In genomic region chr3:125147491-125147820, GRCh38 we compare ENCODE assay signal across 18 cellular contexts.
DNase-seq lines count a peak whose midpoint lies in the region; ATAC-seq, FAIRE-seq and TF ChIP-seq lines count a peak whose summit lies in the region.
"Had no signal": no experiment of that assay in that cellular context is flagged by ENCODE, and none has a peak within 500 bp of the region (broad histone marks: within the 10 kb centered on the region; RNA-seq: fewer than 3 reads in every experiment).

No MANE protein-coding gene starts in this region.

- no peak for ATAC-seq in activated B cell treated with CpG ODN at 0.5 μM for 24 hours (ENCODE audit: low read depth)
- no peak for ATAC-seq in HG02840 (IDR thresholded peaks at IDR 0.05; ENCODE audit: low FRiP score, unreplicated experiment)

- no peaks in the 10 kb centered on the region for H3K9me3 Mint-ChIP-seq in activated naive CD4-positive, alpha-beta T cell treated with anti-CD3 and anti-CD28 coated beads, Interleukin-2, amount 10 ng/mL, durations not matched to agents 7 days and 5 days
- H3K9me3 Mint-ChIP-seq in activated B cell treated with CpG ODN at 0.5 μM for 24 hours, result no peaks in the 10 kb centered on the region
- H3K9me3 Mint-ChIP-seq: activated naive CD4-positive, alpha-beta T cell treated with anti-CD3 and anti-CD28 coated beads for 36 hours; CD4-positive, alpha-beta memory T cell had no signal

- H3K4me1 ChIP-seq in liver (ENCODE audit: control insufficient read depth in 4 of 4, insufficient read depth in 4 of 4, low read length in 3 of 4) (peaks cover 0 to 13% (median 8%) of the 10 kb centered on the region in 4 donors), transverse colon (peaks cover 0 to 21% (median 0%) of the 10 kb centered on the region in 4 donors)
- H3K4me1 ChIP-seq: breast epithelium had no signal

- H3K9me3 ChIP-seq in liver (ENCODE audit: control insufficient read depth in 4 of 4, low read length in 3 of 4) (no peaks in the 10 kb centered on the region), transverse colon (no peaks in the 10 kb centered on the region)
- H3K9me3 ChIP-seq: breast epithelium, gastrocnemius medialis, tibial artery had no signal

- WGBS in liver, result 72% methylated on average over 6 of the region's 6 CpGs
- 79% methylated on average over 6 of the region's 6 CpGs; no CpG with 5 or more reads in 1 of the 2 donors for WGBS in transverse colon (ENCODE audit: low coverage in 1 of 2), 2 donors

- peaks cover 75% of the 10 kb centered on the region for H3K27me3 Mint-ChIP-seq in activated naive CD4-positive, alpha-beta T cell treated with anti-CD3 and anti-CD28 coated beads, Interleukin-2, amount 10 ng/mL, durations not matched to agents 7 days and 5 days
- H3K27me3 Mint-ChIP-seq in activated B cell treated with CpG ODN at 0.5 μM for 24 hours, result no peaks in the 10 kb centered on the region
- H3K27me3 Mint-ChIP-seq: CD4-positive, alpha-beta memory T cell had no signal

- TF ChIP-seq POLR2A in transverse colon (IDR thresholded peaks at IDR 0.05), result no peak

- TF ChIP-seq RAD21 in liver (IDR thresholded peaks at IDR 0.05), result no peak

- TF ChIP-seq CTCF in activated B cell treated with CpG ODN at 0.5 μM for 24 hours (IDR thresholded peaks at IDR 0.05) (no peak), liver (IDR thresholded peaks at IDR 0.05; ENCODE audit: low read depth, low read length, missing input control) (no peak), transverse colon (IDR thresholded peaks at IDR 0.05) (no peak)

- H3K27ac Mint-ChIP-seq in activated naive CD4-positive, alpha-beta T cell treated with anti-CD3 and anti-CD28 coated beads, Interleukin-2, amount 10 ng/mL, durations not matched to agents 7 days and 5 days, result peak overlapping the region; percentile 0
- H3K27ac Mint-ChIP-seq in activated B cell treated with CpG ODN at 0.5 μM for 24 hours, result peak overlapping the region; percentile 73
- H3K27ac Mint-ChIP-seq: activated naive CD4-positive, alpha-beta T cell treated with anti-CD3 and anti-CD28 coated beads for 36 hours; progenitor cell of endocrine pancreas had no signal

- POLR2A ChIA-PET in activated B cell treated with CpG ODN at 0.5 μM for 24 hours (lab: Charles Lee), result interaction anchor here (0.8 kb wide), 1 partner anchor 228 kb away, joined by 3 read pairs; the partner anchor contains the start of gene ZNF148

- no peak for FAIRE-seq in frontal cortex (lab: Jason Lieb, UNC)
- FAIRE-seq: islet of Langerhans had no signal

- H3K4me3 ChIP-seq in liver (ENCODE audit: low read depth in 1 of 3, low read length in 3 of 3) (no peak overlapping the region), transverse colon (no peak overlapping the region)
- H3K4me3 ChIP-seq: breast epithelium, gastrocnemius medialis, tibial artery had no signal

- H3K4me1 Mint-ChIP-seq in activated naive CD4-positive, alpha-beta T cell treated with anti-CD3 and anti-CD28 coated beads, Interleukin-2, amount 10 ng/mL, durations not matched to agents 7 days and 5 days, result peaks cover 58% of the 10 kb centered on the region
- H3K4me1 Mint-ChIP-seq in activated B cell treated with CpG ODN at 0.5 μM for 24 hours, result peaks cover 60% of the 10 kb centered on the region

- H3K36me3 ChIP-seq in liver (ENCODE audit: control insufficient read depth in 4 of 4, insufficient read depth in 3 of 4, low read depth in 1 of 4, low read length in 3 of 4) (no peaks in the 10 kb centered on the region), transverse colon (no peaks in the 10 kb centered on the region)
- H3K36me3 ChIP-seq: breast epithelium, gastrocnemius medialis, tibial artery had no signal

- no peak overlapping the region for H3K4me3 Mint-ChIP-seq in activated naive CD4-positive, alpha-beta T cell treated with anti-CD3 and anti-CD28 coated beads, Interleukin-2, amount 10 ng/mL, durations not matched to agents 7 days and 5 days
- H3K4me3 Mint-ChIP-seq in activated B cell treated with CpG ODN at 0.5 μM for 24 hours, result peak overlapping the region; percentile 28
- H3K4me3 Mint-ChIP-seq: activated naive CD4-positive, alpha-beta T cell treated with anti-CD3 and anti-CD28 coated beads for 36 hours; CD4-positive, alpha-beta memory T cell had no signal

- CTCF ChIA-PET in activated naive CD4-positive, alpha-beta T cell treated with anti-CD3 and anti-CD28 coated beads, Interleukin-2, amount 10 ng/mL, durations not matched to agents 7 days and 5 days (lab: Charles Lee), result no interaction called here
- CTCF ChIA-PET in activated B cell treated with CpG ODN at 0.5 μM for 24 hours (lab: Charles Lee), result no interaction called here

- peaks cover 8% of the 10 kb centered on the region for H3K36me3 Mint-ChIP-seq in activated naive CD4-positive, alpha-beta T cell treated with anti-CD3 and anti-CD28 coated beads, Interleukin-2, amount 10 ng/mL, durations not matched to agents 7 days and 5 days
- no peaks in the 10 kb centered on the region for H3K36me3 Mint-ChIP-seq in activated B cell treated with CpG ODN at 0.5 μM for 24 hours (ENCODE audit: low read depth)
- H3K36me3 Mint-ChIP-seq: CD4-positive, alpha-beta memory T cell had no signal

- H3K27ac ChIP-seq in liver (ENCODE audit: low read depth in 1 of 2, low read length in 2 of 2), result no peak overlapping the region
- peak overlapping the region; percentile 14 to 42 (median 32) for H3K27ac ChIP-seq in transverse colon

- H3K27me3 ChIP-seq in liver (ENCODE audit: control insufficient read depth in 4 of 4, insufficient read depth in 4 of 4, low read length in 3 of 4) (no peaks in the 10 kb centered on the region), transverse colon (no peaks in the 10 kb centered on the region)
- H3K27me3 ChIP-seq: breast epithelium, gastrocnemius medialis, tibial artery had no signal

- in situ Hi-C loops in transverse colon (cut with MboI; ENCODE audit: low pct_ligation_motif_present in 1 of 4, low pct_unique_long_range_greater_than_20kb in 1 of 4, low sequenced_read_pairs in 3 of 4), result no loop called here

- DNase-seq in activated naive CD4-positive, alpha-beta T cell treated with anti-CD3 and anti-CD28 coated beads, Interleukin-2, amount 10 ng/mL, durations not matched to agents 7 days and 5 days, result no peak
- no peak for DNase-seq in activated naive CD4-positive, alpha-beta T cell treated with Interleukin-2 at 50 U/mL for 16 hours
- no peak for DNase-seq in activated B cell treated with CpG ODN at 0.5 μM for 24 hours
- DNase-seq in transverse colon, result no peak
- DNase-seq in frontal cortex (ENCODE audit: low spot score in 2 of 2), result no peak
- DNase-seq in stimulated activated CD4-positive, alpha-beta T cell treated with anti-CD3 and anti-CD28 coated beads, Interleukin-1b, Interleukin-23, amount 100 ng/mL, for 48 hours, result no peak
- DNase-seq: 8988T; activated naive CD4-positive, alpha-beta T cell treated with anti-CD3 and anti-CD28 coated beads for 36 hours; CD4-positive, alpha-beta memory T cell; NCI-H1105; OCI-M1; tibial artery had no signal

- intact Hi-C loops in activated B cell treated with CpG ODN at 0.5 μM for 24 hours (cut with micrococcal nuclease), result loop anchor here (5.0 to 10.0 kb wide), 4 partner anchors 40 to 447 kb away; partner anchors contain the start of genes OSBPL11 and ZNF148
- intact Hi-C loops in transverse colon (cut with DNase I; ENCODE audit: low total_unique reads), result no loop called here

- H3K9ac ChIP-seq in liver (ENCODE audit: low read depth in 1 of 2, low read length in 2 of 2), result no peak overlapping the region

- TF ChIP-seq EP300 in transverse colon (IDR thresholded peaks at IDR 0.05; ENCODE audit: low read depth), result no peak

TF ChIP-seq in liver, 16 proteins besides CTCF, POLR2A, EP300 and RAD21:
- peak; percentile 3 for TF ChIP-seq NR2F2 (IDR thresholded peaks at IDR 0.05)
- no peak for TF ChIP-seq ZBTB33 (IDR thresholded peaks at IDR 0.05)

Comparison
In these comparisons a context has a peak if more than half of its experiments do, and no peak if none do; other contexts are left out.
1. H3K27ac ChIP-seq: peak in transverse colon (4 of 4); none in liver (0 of 2).